In the genomic region with DNA sequence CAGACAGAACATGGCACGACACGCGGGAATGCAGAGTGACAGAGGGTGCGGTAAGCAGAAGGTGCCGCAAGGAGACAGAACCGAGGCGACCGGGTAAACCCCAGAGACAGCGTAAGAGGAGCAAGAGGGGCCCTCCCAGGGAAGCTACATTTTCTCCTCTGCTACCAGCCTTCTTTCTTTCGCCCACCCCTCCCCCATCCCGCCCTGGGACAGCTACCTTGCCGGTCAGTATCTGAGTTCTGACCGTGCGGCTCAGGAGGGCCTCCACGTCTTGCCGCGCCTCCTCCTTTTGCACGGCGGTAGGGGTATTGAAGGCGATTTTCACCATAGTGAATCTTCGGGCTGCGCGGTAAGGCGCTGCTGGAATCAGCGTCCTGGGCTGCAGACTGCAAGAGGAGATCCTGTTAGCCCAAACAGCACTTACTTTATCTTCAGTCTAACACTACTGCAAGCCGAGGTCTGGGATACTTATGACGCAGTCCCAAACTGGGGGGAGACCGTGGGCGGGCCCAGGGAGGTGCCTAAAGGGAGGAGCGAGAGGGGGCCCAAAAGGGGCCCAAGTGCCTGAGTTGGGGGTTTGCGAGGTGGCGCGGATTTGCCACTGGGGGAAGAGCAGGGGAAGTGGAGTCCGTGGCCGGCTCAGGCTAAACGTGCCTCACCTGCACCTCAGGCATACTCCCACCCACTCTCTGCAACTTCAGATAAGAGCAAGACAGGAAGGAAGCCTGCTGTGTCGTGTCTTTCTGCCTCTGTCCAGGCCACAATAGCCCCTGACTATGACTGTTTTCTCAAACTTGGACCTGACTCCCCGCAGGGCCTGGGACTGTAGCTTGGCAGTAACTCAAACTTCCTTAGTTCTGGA, we compare ENCODE assay signal across 8 cellular contexts. TPM values are rescaled to one million over a fixed set of nuclear protein-coding genes. Genes with fewer than 3 reads are reported as not detected.
DNase-seq lines count a peak whose midpoint lies in the region; ATAC-seq and TF ChIP-seq lines count a peak whose summit lies in the region.

A gene (minus strand): TSS at position 447 of the 862 bp plus-strand sequence. CDS start 119 bp downstream, at position 328.

- POLR2A ChIA-PET in RWPE1 (lab: Yijun Ruan, JAX; ENCODE audit: low non-redundant PET), result no interaction called here

- no peak for TF ChIP-seq CTCF in RWPE1 (conservative IDR thresholded peaks at IDR 0.05; ENCODE audit: low read depth)

- H3K27ac ChIP-seq in RWPE1, result no peak within 1 kb of the TSS

- CTCF ChIA-PET in RWPE1 (lab: Yijun Ruan, JAX), result no interaction called here

- ATAC-seq in GM19025 (IDR thresholded peaks at IDR 0.05; ENCODE audit: low read depth, unreplicated experiment) (peak; percentile 62), HG03135 (IDR thresholded peaks at IDR 0.05; ENCODE audit: unreplicated experiment) (peak; percentile 64)

- peak; percentile 30 to 38 for DNase-seq in activated CD4-positive, alpha-beta T cell treated with anti-CD3 and anti-CD28 coated beads for 24 hours (ENCODE audit: low read depth in 2 of 2)
- DNase-seq in dermis blood vessel endothelial cell (peak; percentile 45), mucosa of gallbladder (ENCODE audit: low spot score) (peak; percentile 13), RWPE1 (ENCODE audit: low spot score) (no peak), EL (no peak)
- peak; percentile 24 to 47 for DNase-seq in stimulated activated CD8-positive, alpha-beta memory T cell treated with anti-CD3 and anti-CD28 coated beads, Interleukin-7, amount 100 ng/mL, for 4 hours (ENCODE audit: low read depth in 2 of 2)

RNA-seq across cellular contexts. Expression of the gene that starts here (rescaled TPM):
- total RNA-seq in dermis blood vessel endothelial cell (39.5 and 63.8 TPM in 2 replicates), mucosa of gallbladder (28.1 TPM)

Comparison
In these comparisons a context has a peak if more than half of its experiments do, and no peak if none do; other contexts are left out.
1. DNase-seq: peak in activated CD4-positive, alpha-beta T cell treated with anti-CD3 and anti-CD28 coated beads for 24 hours (2 of 2), dermis blood vessel endothelial cell (single experiment), mucosa of gallbladder (single experiment) and stimulated activated CD8-positive, alpha-beta memory T cell treated with anti-CD3 and anti-CD28 coated beads, Interleukin-7, amount 100 ng/mL, for 4 hours (2 of 2); none in RWPE1 (single experiment) and EL (single experiment).